Comparison of ENCODE assay signal across 8 cellular contexts in the genomic region with DNA sequence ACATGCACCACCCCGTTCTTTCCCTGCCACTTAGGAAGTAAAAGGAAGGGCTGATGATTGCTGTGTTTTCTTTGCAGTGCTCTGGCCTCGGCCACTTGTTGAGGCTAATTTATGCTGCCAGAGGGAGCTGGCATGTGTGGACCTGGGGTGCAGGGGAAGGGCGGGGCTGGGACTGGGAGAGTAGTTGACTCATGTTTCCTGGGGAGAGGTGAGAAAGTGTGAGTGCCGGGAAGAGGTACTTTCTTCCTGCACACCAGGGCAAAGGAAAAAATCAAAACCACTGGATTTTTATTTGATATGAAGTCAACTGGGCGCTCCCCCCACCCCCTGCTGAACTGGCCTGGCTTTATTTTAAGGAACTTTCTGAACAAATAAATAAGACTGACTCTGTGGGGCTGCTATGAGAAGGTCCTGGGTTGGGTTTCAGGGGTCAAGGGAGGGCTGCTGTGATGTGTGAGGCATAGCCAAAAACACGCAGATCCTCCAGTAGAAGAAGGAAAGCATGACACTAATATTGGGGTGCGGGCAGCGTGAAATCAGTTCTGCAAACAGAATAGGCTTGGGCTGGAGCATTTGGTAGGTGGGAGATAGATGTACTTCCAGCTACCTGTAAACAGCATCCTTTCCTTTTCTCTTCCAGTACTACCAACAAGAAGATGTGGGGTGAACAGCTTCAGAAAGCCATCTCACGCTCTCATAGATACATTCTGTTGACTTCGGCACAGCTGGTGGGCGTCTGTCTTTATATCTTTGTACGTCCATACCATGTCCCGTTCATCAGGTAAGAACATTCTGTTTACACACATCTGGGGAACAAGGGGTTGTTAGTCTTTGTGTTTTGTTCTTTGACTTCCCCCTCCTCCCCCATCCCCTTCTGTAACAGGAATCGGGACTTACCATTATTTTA.
DNase-seq lines count a peak whose midpoint lies in the region; ATAC-seq and TF ChIP-seq lines count a peak whose summit lies in the region.

No MANE protein-coding gene starts in this region.

- peak; percentile 77 for DNase-seq in Calu3
- peak; percentile 18 for DNase-seq in NCI-H460 (ENCODE audit: extremely low read depth, low read depth)
- DNase-seq in neuronal stem cell (ENCODE audit: low spot score): no peak
- no peak for DNase-seq in activated CD4-positive, CD25-positive, alpha-beta regulatory T cell treated with anti-CD3 and anti-CD28 coated beads, Interleukin-2, amount 50 U/mL, for 72 hours
- no peak for DNase-seq in retina
- DNase-seq in spleen: no peak

- no peak overlapping the region for H2BK15ac ChIP-seq in neuronal stem cell (ENCODE audit: low read length)

- H3K27me3 Mint-ChIP-seq in Calu3 (ENCODE audit: unreplicated experiment): no peaks in the 10 kb centered on the region
- H3K27me3 Mint-ChIP-seq in dendritic cell treated with granulocyte-macrophage colony-stimulating factor and Interleukin-4, amounts not matched to agents 40 ng/mL and 50 ng/mL, for 4 days: no peaks in the 10 kb centered on the region

- peak overlapping the region; percentile 47 for H3K4me3 Mint-ChIP-seq in Calu3 (ENCODE audit: low read depth, unreplicated experiment)
- H3K4me3 Mint-ChIP-seq in dendritic cell treated with granulocyte-macrophage colony-stimulating factor and Interleukin-4, amounts not matched to agents 40 ng/mL and 50 ng/mL, for 4 days: no peak overlapping the region

- H2BK12ac ChIP-seq in neuronal stem cell (ENCODE audit: low read length): no peak overlapping the region

- BruUV-seq in Calu3 (replicated peaks; lab: Mats Ljungman, UMichigan): TSS peak; percentile 26

- H3K9me3 ChIP-seq in neuronal stem cell (replicated peaks in 1 of 2; ENCODE audit: control insufficient read depth in 2 of 2, insufficient read depth in 1 of 2, low read depth in 1 of 2, low read length in 2 of 2): no peaks in the 10 kb centered on the region
- no peaks in the 10 kb centered on the region for H3K9me3 ChIP-seq in spleen

- H3K27ac ChIP-seq in neuronal stem cell (replicated peaks; ENCODE audit: low read length): no peak overlapping the region
- H3K27ac ChIP-seq in spleen: peak overlapping the region in 2 of 8 donors; percentile 17 to 37

- H4K8ac ChIP-seq in neuronal stem cell (ENCODE audit: low read depth, low read length): no peak overlapping the region

- no peaks in the 10 kb centered on the region for H3K79me1 ChIP-seq in neuronal stem cell (ENCODE audit: low read depth, low read length)

- WGBS in neuronal stem cell (ENCODE audit: extremely low coverage in 2 of 2, insufficient read length in 2 of 2, insufficient replicate concordance in 1 of 2), 2 donors: no CpG with 5 or more reads among the region's 14 CpGs
- WGBS in spleen, 5 donors: 73 to 82% (median 77%) methylated on average over 13 to 14 of the region's 14 CpGs

- peaks cover 1 to 2% of the 10 kb centered on the region in 2 donors for H3K4me1 ChIP-seq in neuronal stem cell (ENCODE audit: control insufficient read depth in 2 of 2, insufficient read depth in 1 of 2, low read depth in 1 of 2, low read length in 2 of 2)
- peaks cover 2 to 29% (median 11%) of the 10 kb centered on the region in 6 donors for H3K4me1 ChIP-seq in spleen

- no peak overlapping the region for H2BK120ac ChIP-seq in neuronal stem cell (ENCODE audit: low read depth, low read length)

- no peak overlapping the region for H2BK5ac ChIP-seq in neuronal stem cell (ENCODE audit: low read length)

- H3K4me3 ChIP-seq in neuronal stem cell (ENCODE audit: low read length in 2 of 2) (no peak overlapping the region), spleen (no peak overlapping the region)

- peak overlapping the region; percentile 50 for H2AK5ac ChIP-seq in neuronal stem cell (ENCODE audit: low read depth, low read length)

- H3K9ac ChIP-seq in neuronal stem cell (ENCODE audit: low read depth, low read length, poor library complexity): no peak overlapping the region

- H3K4me2 ChIP-seq in neuronal stem cell (ENCODE audit: insufficient read depth, low read length, poor library complexity, severe bottlenecking): no peak overlapping the region

- H3K27me3 ChIP-seq in neuronal stem cell (ENCODE audit: control insufficient read depth in 3 of 3, insufficient read depth in 3 of 3, low read depth in 1 of 3, low read length in 3 of 3): no peaks in the 10 kb centered on the region
- H3K27me3 ChIP-seq in spleen (replicated peaks in 1 of 7): no peaks in the 10 kb centered on the region

- no peak overlapping the region for H3K23ac ChIP-seq in neuronal stem cell (ENCODE audit: low read depth, low read length, poor library complexity)

- H3K27ac Mint-ChIP-seq in Calu3 (ENCODE audit: unreplicated experiment): peak overlapping the region; percentile 86
- H3K27ac Mint-ChIP-seq in dendritic cell treated with granulocyte-macrophage colony-stimulating factor and Interleukin-4, amounts not matched to agents 40 ng/mL and 50 ng/mL, for 4 days: peak overlapping the region; percentile 46

- H3K4ac ChIP-seq in neuronal stem cell (ENCODE audit: low read length): no peak overlapping the region

- intact Hi-C loops in Calu3 (cut with micrococcal nuclease; ENCODE audit: unreplicated experiment) (no loop called here), spleen (cut with DNase I; ENCODE audit: low total_unique reads) (no loop called here)
- intact Hi-C loops in dendritic cell treated with granulocyte-macrophage colony-stimulating factor and Interleukin-4, amounts not matched to agents 40 ng/mL and 50 ng/mL, for 4 days (cut with micrococcal nuclease): no loop called here

- H2AFZ ChIP-seq in neuronal stem cell (ENCODE audit: low read length): no peak overlapping the region

- H3K36me3 ChIP-seq in neuronal stem cell (replicated peaks in 1 of 2; ENCODE audit: control insufficient read depth in 2 of 2, insufficient read depth in 2 of 2, low read length in 2 of 2) (peaks cover 0 to 26% of the 10 kb centered on the region in 2 donors), spleen (peaks cover 0 to 92% (median 11%) of the 10 kb centered on the region in 6 donors)

- no peak for TF ChIP-seq CTCF in Calu3 (IDR thresholded peaks at IDR 0.05; ENCODE audit: unreplicated experiment)
- TF ChIP-seq CTCF in spleen (IDR thresholded peaks at IDR 0.05 in 8 of 11, conservative IDR thresholded peaks at IDR 0.05 in 3 of 11): no peak

- H3K9me3 Mint-ChIP-seq in Calu3 (ENCODE audit: low read depth, unreplicated experiment): no peaks in the 10 kb centered on the region
- no peaks in the 10 kb centered on the region for H3K9me3 Mint-ChIP-seq in dendritic cell treated with granulocyte-macrophage colony-stimulating factor and Interleukin-4, amounts not matched to agents 40 ng/mL and 50 ng/mL, for 4 days

- H3K36me3 Mint-ChIP-seq in Calu3 (ENCODE audit: insufficient read depth, unreplicated experiment): peaks cover 16% of the 10 kb centered on the region
- H3K36me3 Mint-ChIP-seq in dendritic cell treated with granulocyte-macrophage colony-stimulating factor and Interleukin-4, amounts not matched to agents 40 ng/mL and 50 ng/mL, for 4 days (ENCODE audit: low read depth): peaks cover 55% of the 10 kb centered on the region

- ATAC-seq in HG03175 (IDR thresholded peaks at IDR 0.05; ENCODE audit: unreplicated experiment): no peak

- no peak overlapping the region for H4K91ac ChIP-seq in neuronal stem cell (ENCODE audit: low read depth, low read length, poor library complexity)

- CTCF ChIA-PET in Calu3 (lab: Charles Lee): interaction anchor here (0.5 to 1.6 kb wide), 5 partner anchors 9 to 86 kb away, joined by 3 to 11 read pairs (median 5); no protein-coding TSS in a partner anchor

- no peak overlapping the region for H3K18ac ChIP-seq in neuronal stem cell (ENCODE audit: low read length)

- TF ChIP-seq POLR2A in spleen (IDR thresholded peaks at IDR 0.05): no peak

- H3K4me1 Mint-ChIP-seq in Calu3 (ENCODE audit: low read depth, unreplicated experiment): peaks cover 40% of the 10 kb centered on the region
- peaks cover 26% of the 10 kb centered on the region for H3K4me1 Mint-ChIP-seq in dendritic cell treated with granulocyte-macrophage colony-stimulating factor and Interleukin-4, amounts not matched to agents 40 ng/mL and 50 ng/mL, for 4 days (ENCODE audit: low read depth)

- H3K14ac ChIP-seq in neuronal stem cell (ENCODE audit: low read length): no peak overlapping the region

Comparison
In these comparisons a context has a peak if more than half of its experiments do, and no peak if none do; other contexts are left out.
1. DNase-seq: peak in Calu3 (single experiment) and NCI-H460 (single experiment); none in neuronal stem cell (single experiment), activated CD4-positive, CD25-positive, alpha-beta regulatory T cell treated with anti-CD3 and anti-CD28 coated beads, Interleukin-2, amount 50 U/mL, for 72 hours (single experiment), retina (single experiment) and spleen (single experiment).